ENCODE assay signal across 8 cellular contexts in the genomic region with DNA sequence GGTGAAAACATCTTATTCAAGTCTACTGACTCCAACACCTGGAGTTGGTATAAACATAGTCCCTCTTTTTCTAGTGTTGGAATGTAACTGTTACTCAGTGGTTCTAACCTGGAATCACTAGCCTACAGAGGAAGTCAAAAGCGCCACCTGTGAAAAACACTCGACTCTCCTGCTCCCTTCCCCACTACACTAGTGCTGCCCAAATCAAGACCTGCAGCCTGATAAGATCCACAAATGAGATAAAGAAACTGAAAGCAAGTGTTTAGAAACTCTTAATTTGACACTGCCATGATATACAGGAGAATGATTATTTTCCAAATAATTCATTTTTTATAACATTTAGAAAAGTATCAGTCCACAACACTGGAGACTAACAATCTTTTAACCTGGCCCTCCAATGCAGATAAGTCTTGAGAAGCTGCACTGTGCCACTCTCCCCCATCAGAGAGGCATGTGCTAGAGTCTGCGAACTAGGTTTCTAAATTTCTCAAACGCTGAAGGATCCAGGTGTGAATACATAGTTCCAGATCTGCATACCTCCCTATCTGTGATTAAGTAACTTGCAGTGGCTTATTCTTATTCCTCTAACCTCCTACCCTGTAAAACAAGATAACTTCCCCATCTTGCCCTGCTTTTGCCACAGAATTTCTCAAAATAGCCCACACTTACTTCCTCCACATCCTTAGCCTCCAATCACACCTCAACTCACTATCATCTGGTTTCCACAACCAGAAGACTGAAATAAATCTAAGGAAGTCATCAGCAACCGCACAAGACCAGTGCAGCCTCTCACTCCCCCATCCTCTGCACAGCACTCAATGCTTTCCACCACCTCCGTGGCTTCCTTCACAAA.
A peak's percentile ranks its signal among the peaks of the same experiment; 100 is the strongest.
DNase-seq lines count a peak whose midpoint lies in the region; ATAC-seq and TF ChIP-seq lines count a peak whose summit lies in the region.

No MANE protein-coding gene starts in this region.

- H3K27ac Mint-ChIP-seq in HFFc6: peak overlapping the region; percentile 64

- H3K4me3 ChIP-seq in lower lobe of right lung (no peak overlapping the region), stomach (no peak overlapping the region)

- H3K27me3 ChIP-seq in lower lobe of right lung (ENCODE audit: low read depth): no peaks in the 10 kb centered on the region
- H3K27me3 ChIP-seq in stomach: no peaks in the 10 kb centered on the region

- TF ChIP-seq POLR2A in stomach (IDR thresholded peaks at IDR 0.05): no peak

- H3K9me3 ChIP-seq in lower lobe of right lung (no peaks in the 10 kb centered on the region), stomach (no peaks in the 10 kb centered on the region)

- TF ChIP-seq CTCF in HFFc6 (IDR thresholded peaks at IDR 0.05): no peak
- no peak for TF ChIP-seq CTCF in lower lobe of right lung (IDR thresholded peaks at IDR 0.05)
- no peak for TF ChIP-seq CTCF in stomach (IDR thresholded peaks at IDR 0.05)

- no peak for DNase-seq in HFFc6
- DNase-seq in MV-4-11 (lab: John Stamatoyannopoulos, UW): peak; percentile 98
- no peak for DNase-seq in lower lobe of right lung
- DNase-seq in midbrain (lab: John Stamatoyannopoulos, UW): no peak
- no peak for DNase-seq in stomach
- no peak for DNase-seq in glomerular visceral epithelial cell (ENCODE audit: extremely low spot score)
- DNase-seq in NCI-H2171 (lab: John Stamatoyannopoulos, UW): no peak

- peak; percentile 48 for ATAC-seq in GM18519 (IDR thresholded peaks at IDR 0.05; ENCODE audit: low FRiP score, unreplicated experiment)
- ATAC-seq in lower lobe of right lung: peak; percentile 67 to 86

- H3K9me3 Mint-ChIP-seq in HFFc6: peaks cover 15% of the 10 kb centered on the region

- peaks cover 19% of the 10 kb centered on the region for H3K27me3 Mint-ChIP-seq in HFFc6 (ENCODE audit: insufficient read depth)

- H3K4me1 ChIP-seq in lower lobe of right lung (peaks cover 6% of the 10 kb centered on the region), stomach (peaks cover 0 to 9% (median 0%) of the 10 kb centered on the region in 4 donors)

- 53 to 70% (median 58%) methylated on average over 6 of the region's 6 CpGs for WGBS in stomach, 5 donors

- peaks cover 25% of the 10 kb centered on the region for H3K4me1 Mint-ChIP-seq in HFFc6 (ENCODE audit: low read depth)

- H3K4me3 Mint-ChIP-seq in HFFc6: peak overlapping the region; percentile 12; the same call in 1 of the 2 replicates

- peaks cover 56% of the 10 kb centered on the region for H3K36me3 Mint-ChIP-seq in HFFc6 (ENCODE audit: low read depth)

- intact Hi-C loops in lower lobe of right lung (cut with DNase I): no loop called here
- intact Hi-C loops in stomach (cut with DNase I; ENCODE audit: low total_unique reads): no loop called here

- H3K27ac ChIP-seq in lower lobe of right lung (no peak overlapping the region), stomach (no peak overlapping the region)

- no peak for TF ChIP-seq EP300 in stomach (IDR thresholded peaks at IDR 0.05)

- H3K36me3 ChIP-seq in lower lobe of right lung (peaks cover under 1% of the 10 kb centered on the region), stomach (peaks cover under 1 to 20% (median 12%) of the 10 kb centered on the region in 4 donors)
